8 cellular contexts compared by ENCODE assay signal in genomic region chr1:1157426-1157913, GRCh38. TPM values are rescaled to one million over a fixed set of nuclear protein-coding genes. Genes with fewer than 3 reads are reported as not detected.
A peak's percentile ranks its signal among the peaks of the same experiment; 100 is the strongest.
DNase-seq lines count a peak whose midpoint lies in the region; ATAC-seq and TF ChIP-seq lines count a peak whose summit lies in the region.

No MANE protein-coding gene starts in this region.

- peaks cover 5 to 12% of the 10 kb centered on the region in 2 donors for H3K4me1 ChIP-seq in left lung

- H3K4me3 ChIP-seq in AG04450 (ENCODE audit: low read depth, low read length): peak overlapping the region; percentile 59
- peak overlapping the region; percentile 48 to 56 for H3K4me3 ChIP-seq in left lung

- H3K9me3 Mint-ChIP-seq in dendritic cell treated with granulocyte-macrophage colony-stimulating factor and Interleukin-4, amounts not matched to agents 40 ng/mL and 50 ng/mL, for 4 days: peaks cover 16% of the 10 kb centered on the region

- CTCF ChIA-PET in AG04450 (lab: Charles Lee): no interaction called here

- peaks cover 2% of the 10 kb centered on the region for H3K27me3 ChIP-seq in AG04450 (ENCODE audit: control insufficient read depth, insufficient read depth, low read length)
- peaks cover 0 to 6% of the 10 kb centered on the region in 2 donors for H3K27me3 ChIP-seq in left lung

- TF ChIP-seq CTCF in AG04450 (IDR thresholded peaks at IDR 0.05; ENCODE audit: low read depth, low read length) (no peak), left lung (IDR thresholded peaks at IDR 0.05) (no peak)

- H3K4me1 Mint-ChIP-seq in dendritic cell treated with granulocyte-macrophage colony-stimulating factor and Interleukin-4, amounts not matched to agents 40 ng/mL and 50 ng/mL, for 4 days (ENCODE audit: low read depth): no peaks in the 10 kb centered on the region

- H3K4me3 Mint-ChIP-seq in dendritic cell treated with granulocyte-macrophage colony-stimulating factor and Interleukin-4, amounts not matched to agents 40 ng/mL and 50 ng/mL, for 4 days: peak overlapping the region; percentile 73

- H3K36me3 ChIP-seq in left lung: no peaks in the 10 kb centered on the region

- ATAC-seq in GM19463 (IDR thresholded peaks at IDR 0.05; ENCODE audit: unreplicated experiment) (peak; percentile 42), left lung (peak; percentile 94), GM18858 (IDR thresholded peaks at IDR 0.05; ENCODE audit: unreplicated experiment) (no peak)

- H3K9me3 ChIP-seq in AG04450 (ENCODE audit: control insufficient read depth, insufficient read depth, low read length): peaks cover 16% of the 10 kb centered on the region
- H3K9me3 ChIP-seq in left lung: no peaks in the 10 kb centered on the region

- POLR2A ChIA-PET in AG04450 (lab: Yijun Ruan, JAX): no interaction called here

- DNase-seq in AG04450 (ENCODE audit: low read depth, low spot score): peak; percentile 50
- peak; percentile 50 for DNase-seq in NAMALWA (ENCODE audit: low spot score)
- peak; percentile 48 for DNase-seq in activated CD4-positive, alpha-beta T cell treated with anti-CD3 and anti-CD28 coated beads, Interleukin-2, amount 50 U/mL, for 1 hour
- peak; percentile 92 to 96 for DNase-seq in left lung
- DNase-seq in stimulated activated CD4-positive, alpha-beta T cell treated with anti-CD3 and anti-CD28 coated beads, Interleukin-2, amount 100 ng/mL, for 24 hours: peak; percentile 67 to 79

- peak overlapping the region; percentile 86 for H3K27ac Mint-ChIP-seq in dendritic cell treated with granulocyte-macrophage colony-stimulating factor and Interleukin-4, amounts not matched to agents 40 ng/mL and 50 ng/mL, for 4 days

- H3K27ac ChIP-seq in AG04450 (ENCODE audit: low read depth, low read length) (peak overlapping the region; percentile 57), left lung (peak overlapping the region; percentile 95)

- H3K36me3 Mint-ChIP-seq in dendritic cell treated with granulocyte-macrophage colony-stimulating factor and Interleukin-4, amounts not matched to agents 40 ng/mL and 50 ng/mL, for 4 days (ENCODE audit: low read depth): no peaks in the 10 kb centered on the region

- intact Hi-C loops in dendritic cell treated with granulocyte-macrophage colony-stimulating factor and Interleukin-4, amounts not matched to agents 40 ng/mL and 50 ng/mL, for 4 days (cut with micrococcal nuclease): no loop called here
- intact Hi-C loops in left lung (cut with DNase I): no loop called here

- peaks cover 6% of the 10 kb centered on the region for H3K27me3 Mint-ChIP-seq in dendritic cell treated with granulocyte-macrophage colony-stimulating factor and Interleukin-4, amounts not matched to agents 40 ng/mL and 50 ng/mL, for 4 days

RNA-seq across cellular contexts. Expression of gene TTLL10, which starts 16.2 kb away (rescaled TPM):
- polyA plus RNA-seq in AG04450 (2011; rRNA removed): not detected in 2 replicates
- not detected in 2 replicates for polyA minus RNA-seq in AG04450 (2011; rRNA and poly(A)+ RNA removed)
- total RNA-seq in left lung: 1 to 10 TPM in 1 of 2 donors, under 1 TPM in 1; 0.17 to 4.6 TPM

RNA-seq across cellular contexts. Expression of gene C1orf159, which starts 41.6 kb away (rescaled TPM):
- 2.3 and 3.2 TPM in 2 replicates for polyA plus RNA-seq in AG04450 (2011; rRNA removed)
- 0.92 and 1.1 TPM in 2 replicates for polyA minus RNA-seq in AG04450 (2011; rRNA and poly(A)+ RNA removed)
- total RNA-seq in left lung: 10 to 100 TPM in 1 of 2 donors, 1 to 10 TPM in 1; 8.0 to 14.0 TPM

RNA-seq across cellular contexts. Expression of gene TNFRSF18, which starts 48.9 kb away (rescaled TPM):
- polyA plus RNA-seq in AG04450 (2011; rRNA removed): 1.0 and 2.1 TPM in 2 replicates
- polyA minus RNA-seq in AG04450 (2011; rRNA and poly(A)+ RNA removed): 0.69 TPM in 1 of 2 replicates, not detected in the other
- 1 to 10 TPM; 1.1 to 1.3 TPM for total RNA-seq in left lung

RNA-seq across cellular contexts. Expression of gene TNFRSF4, which starts 56.5 kb away (rescaled TPM):
- 0.07 and 0.24 TPM in 2 replicates for polyA plus RNA-seq in AG04450 (2011; rRNA removed)
- not detected in 2 replicates for polyA minus RNA-seq in AG04450 (2011; rRNA and poly(A)+ RNA removed)
- 1 to 10 TPM; 2.8 to 3.5 TPM for total RNA-seq in left lung
